1 cellular context compared by ENCODE assay signal in the genomic region with DNA sequence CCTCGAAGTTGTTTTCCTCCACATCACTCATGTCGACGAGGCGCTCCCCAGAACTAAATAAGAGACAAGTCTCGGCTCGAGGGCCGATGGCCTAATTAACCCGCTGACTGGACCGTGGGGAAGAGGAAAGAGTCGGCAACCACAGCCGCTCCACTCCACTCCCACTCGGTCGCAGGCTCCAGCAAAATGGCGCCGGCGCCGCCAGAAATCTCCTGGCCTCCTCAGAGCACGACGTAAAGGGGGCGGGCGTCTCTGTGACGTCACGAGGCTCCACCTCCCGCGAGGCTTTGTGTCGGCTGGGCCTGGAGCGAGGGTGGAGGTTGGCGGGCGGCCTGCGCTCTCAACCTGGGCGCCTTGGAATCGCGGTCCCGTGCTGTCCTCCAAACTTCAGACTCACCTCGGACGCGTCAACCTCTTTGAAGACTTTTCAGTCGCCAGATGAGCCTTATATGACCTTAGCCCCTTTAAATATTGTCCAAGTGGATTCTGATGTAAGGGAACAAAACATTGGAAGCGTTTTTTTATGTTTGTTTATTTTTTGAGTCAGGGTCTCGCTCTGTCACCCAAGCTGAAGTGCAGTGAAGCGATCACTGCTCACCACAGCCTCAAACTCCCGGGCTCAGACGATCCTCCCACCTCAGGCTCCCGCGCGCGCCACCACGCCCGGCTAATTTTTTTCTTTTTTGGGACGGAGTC.
TF ChIP-seq lines count a peak whose summit lies in the region.

A gene (minus strand): TSS at position 188 of the 696 bp plus-strand sequence. CDS start 157 bp downstream, at position 31.

TF ChIP-seq in K562, 482 proteins besides CTCF, POLR2A, EP300 and RAD21 (continued from another document and continues in another):
- TF ChIP-seq CCNT2 (IDR thresholded peaks at IDR 0.05; ENCODE audit: borderline replicate concordance, extremely low read depth, insufficient read length, low read depth, low read length) (peak; percentile 42), RNF2 (IDR thresholded peaks at IDR 0.05) (peak; percentile 57; the same call in 1 of the 2 replicates), ZNF75A (CRISPR knock-in tag; IDR thresholded peaks at IDR 0.05) (no peak), ZBED1 (IDR thresholded peaks at IDR 0.05) (no peak), RBM39 (optimal IDR thresholded peaks at IDR 0.05; ENCODE audit: low read depth, low read length) (no peak), SIN3A (IDR thresholded peaks at IDR 0.05; ENCODE audit: borderline replicate concordance in 2 of 2, control insufficient read depth in 1 of 2, low read depth in 2 of 2, low read length in 2 of 2) (0 out of 4 replicates have a peak, but pooled peaks have one; percentile 18 to 28), TCF7 (IDR thresholded peaks at IDR 0.05; ENCODE audit: borderline replicate concordance) (no peak), PTBP1 (IDR thresholded peaks at IDR 0.05; ENCODE audit: low read depth, low read length) (no peak), ZFP30 (CRISPR knock-in tag; IDR thresholded peaks at IDR 0.05; ENCODE audit: borderline replicate concordance) (no peak), NFIX (CRISPR knock-in tag; IDR thresholded peaks at IDR 0.05; ENCODE audit: low read depth) (no peak), ZNF184 (CRISPR knock-in tag; IDR thresholded peaks at IDR 0.05) (no peak), ZNF444 (CRISPR knock-in tag; IDR thresholded peaks at IDR 0.05) (no peak), BRCA1 (IDR thresholded peaks at IDR 0.05) (no peak), BRCA1 (CRISPR knock-in tag; IDR thresholded peaks at IDR 0.05) (no peak), L3MBTL2 (IDR thresholded peaks at IDR 0.05) (peak; percentile 88), BACH1 (tag; IDR thresholded peaks at IDR 0.05) (no peak), RBM34 (IDR thresholded peaks at IDR 0.05; ENCODE audit: borderline replicate concordance, insufficient read depth, low read length) (no peak), ZNF668 (CRISPR knock-in tag; IDR thresholded peaks at IDR 0.05) (no peak), CEBPG (CRISPR knock-in tag; IDR thresholded peaks at IDR 0.05) (no peak), CEBPG (tag; conservative IDR thresholded peaks at IDR 0.05 in 1 of 2, IDR thresholded peaks at IDR 0.05 in 1 of 2) (no peak), ZNF408 (CRISPR knock-in tag; IDR thresholded peaks at IDR 0.05; ENCODE audit: low read depth) (no peak), ATF7 (IDR thresholded peaks at IDR 0.05) (peak; percentile 95), DNMT1 (IDR thresholded peaks at IDR 0.05) (no peak), KDM4B (IDR thresholded peaks at IDR 0.05; ENCODE audit: borderline replicate concordance in 2 of 2, low read depth in 1 of 2) (no peak), SREBF1 (IDR thresholded peaks at IDR 0.05; ENCODE audit: borderline replicate concordance, low read depth, low read length) (no peak), SMARCE1 (IDR thresholded peaks at IDR 0.05) (no peak), ZC3H11A (IDR thresholded peaks at IDR 0.05; ENCODE audit: low read depth, low read length) (no peak), ZNF324 (CRISPR knock-in tag; IDR thresholded peaks at IDR 0.05) (no peak), PCBP2 (IDR thresholded peaks at IDR 0.05; ENCODE audit: low read depth, low read length, poor library complexity, severe bottlenecking) (no peak), TARDBP (IDR thresholded peaks at IDR 0.05) (peak; percentile 21; the same call in 1 of the 2 replicates), C11orf30 (IDR thresholded peaks at IDR 0.05; ENCODE audit: low read depth) (no peak), RBM15 (IDR thresholded peaks at IDR 0.05; ENCODE audit: insufficient read depth, low read length) (no peak), ZNF76 (CRISPR knock-in tag; IDR thresholded peaks at IDR 0.05; ENCODE audit: borderline replicate concordance) (no peak), CHD2 (IDR thresholded peaks at IDR 0.05; ENCODE audit: low read depth, low read length) (peak; percentile 95), ZBTB1 (CRISPR knock-in tag; IDR thresholded peaks at IDR 0.05; ENCODE audit: borderline replicate concordance, low read depth) (no peak), NFE2 (IDR thresholded peaks at IDR 0.05; ENCODE audit: low read depth) (no peak), TBL1XR1 (IDR thresholded peaks at IDR 0.05; ENCODE audit: low read length in 2 of 2) (peak in 1 of 2 experiments; percentile 66; a peak in 2 of 4 replicates), ZNF274 (IDR thresholded peaks at IDR 0.05; ENCODE audit: borderline replicate concordance, low read depth, low read length) (no peak), ZNF785 (CRISPR knock-in tag; IDR thresholded peaks at IDR 0.05) (no peak), NCOA1 (IDR thresholded peaks at IDR 0.05; ENCODE audit: low read depth) (no peak; the same call in 1 of the 2 replicates), TEAD2 (tag; IDR thresholded peaks at IDR 0.05) (no peak), ZNF695 (CRISPR knock-in tag; IDR thresholded peaks at IDR 0.05) (no peak), CHCHD3 (CRISPR knock-in tag; IDR thresholded peaks at IDR 0.05) (no peak), BRD4 (IDR thresholded peaks at IDR 0.05) (peak; percentile 97), ZNF224 (CRISPR knock-in tag; IDR thresholded peaks at IDR 0.05) (no peak), RHOXF2B (CRISPR knock-in tag; conservative IDR thresholded peaks at IDR 0.05) (no peak), RFX5 (IDR thresholded peaks at IDR 0.05; ENCODE audit: low read depth, low read length) (peak; percentile 55; the same call in 1 of the 2 replicates)
- TF ChIP-seq, protein P1, sequence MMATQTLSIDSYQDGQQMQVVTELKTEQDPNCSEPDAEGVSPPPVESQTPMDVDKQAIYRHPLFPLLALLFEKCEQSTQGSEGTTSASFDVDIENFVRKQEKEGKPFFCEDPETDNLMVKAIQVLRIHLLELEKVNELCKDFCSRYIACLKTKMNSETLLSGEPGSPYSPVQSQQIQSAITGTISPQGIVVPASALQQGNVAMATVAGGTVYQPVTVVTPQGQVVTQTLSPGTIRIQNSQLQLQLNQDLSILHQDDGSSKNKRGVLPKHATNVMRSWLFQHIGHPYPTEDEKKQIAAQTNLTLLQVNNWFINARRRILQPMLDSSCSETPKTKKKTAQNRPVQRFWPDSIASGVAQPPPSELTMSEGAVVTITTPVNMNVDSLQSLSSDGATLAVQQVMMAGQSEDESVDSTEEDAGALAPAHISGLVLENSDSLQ (IDR thresholded peaks at IDR 0.05), result peak; percentile 8; the same call in 1 of the 2 replicates
- TF ChIP-seq, protein P2, sequence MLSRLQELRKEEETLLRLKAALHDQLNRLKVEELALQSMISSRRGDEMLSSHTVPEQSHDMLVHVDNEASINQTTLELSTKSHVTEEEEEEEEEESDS (CRISPR knock-in tag; IDR thresholded peaks at IDR 0.05), result no peak
- TF ChIP-seq, protein P3, sequence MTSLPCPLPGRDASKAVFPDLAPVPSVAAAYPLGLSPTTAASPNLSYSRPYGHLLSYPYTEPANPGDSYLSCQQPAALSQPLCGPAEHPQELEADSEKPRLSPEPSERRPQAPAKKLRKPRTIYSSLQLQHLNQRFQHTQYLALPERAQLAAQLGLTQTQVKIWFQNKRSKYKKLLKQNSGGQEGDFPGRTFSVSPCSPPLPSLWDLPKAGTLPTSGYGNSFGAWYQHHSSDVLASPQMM (CRISPR knock-in tag; IDR thresholded peaks at IDR 0.05), result no peak
- TF ChIP-seq, protein P4, sequence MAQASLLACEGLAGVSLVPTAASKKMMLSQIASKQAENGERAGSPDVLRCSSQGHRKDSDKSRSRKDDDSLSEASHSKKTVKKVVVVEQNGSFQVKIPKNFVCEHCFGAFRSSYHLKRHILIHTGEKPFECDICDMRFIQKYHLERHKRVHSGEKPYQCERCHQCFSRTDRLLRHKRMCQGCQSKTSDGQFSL (CRISPR knock-in tag; IDR thresholded peaks at IDR 0.05), result no peak
- TF ChIP-seq, protein P4 (tag; IDR thresholded peaks at IDR 0.05), result no peak
- TF ChIP-seq, protein P5, sequence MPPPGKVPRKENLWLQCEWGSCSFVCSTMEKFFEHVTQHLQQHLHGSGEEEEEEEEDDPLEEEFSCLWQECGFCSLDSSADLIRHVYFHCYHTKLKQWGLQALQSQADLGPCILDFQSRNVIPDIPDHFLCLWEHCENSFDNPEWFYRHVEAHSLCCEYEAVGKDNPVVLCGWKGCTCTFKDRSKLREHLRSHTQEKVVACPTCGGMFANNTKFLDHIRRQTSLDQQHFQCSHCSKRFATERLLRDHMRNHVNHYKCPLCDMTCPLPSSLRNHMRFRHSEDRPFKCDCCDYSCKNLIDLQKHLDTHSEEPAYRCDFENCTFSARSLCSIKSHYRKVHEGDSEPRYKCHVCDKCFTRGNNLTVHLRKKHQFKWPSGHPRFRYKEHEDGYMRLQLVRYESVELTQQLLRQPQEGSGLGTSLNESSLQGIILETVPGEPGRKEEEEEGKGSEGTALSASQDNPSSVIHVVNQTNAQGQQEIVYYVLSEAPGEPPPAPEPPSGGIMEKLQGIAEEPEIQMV (tag; conservative IDR thresholded peaks at IDR 0.05; ENCODE audit: low read depth), result no peak
- TF ChIP-seq, protein P6, sequence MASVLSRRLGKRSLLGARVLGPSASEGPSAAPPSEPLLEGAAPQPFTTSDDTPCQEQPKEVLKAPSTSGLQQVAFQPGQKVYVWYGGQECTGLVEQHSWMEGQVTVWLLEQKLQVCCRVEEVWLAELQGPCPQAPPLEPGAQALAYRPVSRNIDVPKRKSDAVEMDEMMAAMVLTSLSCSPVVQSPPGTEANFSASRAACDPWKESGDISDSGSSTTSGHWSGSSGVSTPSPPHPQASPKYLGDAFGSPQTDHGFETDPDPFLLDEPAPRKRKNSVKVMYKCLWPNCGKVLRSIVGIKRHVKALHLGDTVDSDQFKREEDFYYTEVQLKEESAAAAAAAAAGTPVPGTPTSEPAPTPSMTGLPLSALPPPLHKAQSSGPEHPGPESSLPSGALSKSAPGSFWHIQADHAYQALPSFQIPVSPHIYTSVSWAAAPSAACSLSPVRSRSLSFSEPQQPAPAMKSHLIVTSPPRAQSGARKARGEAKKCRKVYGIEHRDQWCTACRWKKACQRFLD (CRISPR knock-in tag; IDR thresholded peaks at IDR 0.05), result no peak; the same call in 1 of the 2 replicates
- TF ChIP-seq, protein P7, sequence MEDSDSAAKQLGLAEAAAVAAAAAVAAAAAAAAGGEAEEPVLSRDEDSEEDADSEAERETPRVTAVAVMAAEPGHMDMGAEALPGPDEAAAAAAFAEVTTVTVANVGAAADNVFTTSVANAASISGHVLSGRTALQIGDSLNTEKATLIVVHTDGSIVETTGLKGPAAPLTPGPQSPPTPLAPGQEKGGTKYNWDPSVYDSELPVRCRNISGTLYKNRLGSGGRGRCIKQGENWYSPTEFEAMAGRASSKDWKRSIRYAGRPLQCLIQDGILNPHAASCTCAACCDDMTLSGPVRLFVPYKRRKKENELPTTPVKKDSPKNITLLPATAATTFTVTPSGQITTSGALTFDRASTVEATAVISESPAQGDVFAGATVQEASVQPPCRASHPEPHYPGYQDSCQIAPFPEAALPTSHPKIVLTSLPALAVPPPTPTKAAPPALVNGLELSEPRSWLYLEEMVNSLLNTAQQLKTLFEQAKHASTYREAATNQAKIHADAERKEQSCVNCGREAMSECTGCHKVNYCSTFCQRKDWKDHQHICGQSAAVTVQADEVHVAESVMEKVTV (CRISPR knock-in tag; IDR thresholded peaks at IDR 0.05), result no peak
- TF ChIP-seq, protein P8, sequence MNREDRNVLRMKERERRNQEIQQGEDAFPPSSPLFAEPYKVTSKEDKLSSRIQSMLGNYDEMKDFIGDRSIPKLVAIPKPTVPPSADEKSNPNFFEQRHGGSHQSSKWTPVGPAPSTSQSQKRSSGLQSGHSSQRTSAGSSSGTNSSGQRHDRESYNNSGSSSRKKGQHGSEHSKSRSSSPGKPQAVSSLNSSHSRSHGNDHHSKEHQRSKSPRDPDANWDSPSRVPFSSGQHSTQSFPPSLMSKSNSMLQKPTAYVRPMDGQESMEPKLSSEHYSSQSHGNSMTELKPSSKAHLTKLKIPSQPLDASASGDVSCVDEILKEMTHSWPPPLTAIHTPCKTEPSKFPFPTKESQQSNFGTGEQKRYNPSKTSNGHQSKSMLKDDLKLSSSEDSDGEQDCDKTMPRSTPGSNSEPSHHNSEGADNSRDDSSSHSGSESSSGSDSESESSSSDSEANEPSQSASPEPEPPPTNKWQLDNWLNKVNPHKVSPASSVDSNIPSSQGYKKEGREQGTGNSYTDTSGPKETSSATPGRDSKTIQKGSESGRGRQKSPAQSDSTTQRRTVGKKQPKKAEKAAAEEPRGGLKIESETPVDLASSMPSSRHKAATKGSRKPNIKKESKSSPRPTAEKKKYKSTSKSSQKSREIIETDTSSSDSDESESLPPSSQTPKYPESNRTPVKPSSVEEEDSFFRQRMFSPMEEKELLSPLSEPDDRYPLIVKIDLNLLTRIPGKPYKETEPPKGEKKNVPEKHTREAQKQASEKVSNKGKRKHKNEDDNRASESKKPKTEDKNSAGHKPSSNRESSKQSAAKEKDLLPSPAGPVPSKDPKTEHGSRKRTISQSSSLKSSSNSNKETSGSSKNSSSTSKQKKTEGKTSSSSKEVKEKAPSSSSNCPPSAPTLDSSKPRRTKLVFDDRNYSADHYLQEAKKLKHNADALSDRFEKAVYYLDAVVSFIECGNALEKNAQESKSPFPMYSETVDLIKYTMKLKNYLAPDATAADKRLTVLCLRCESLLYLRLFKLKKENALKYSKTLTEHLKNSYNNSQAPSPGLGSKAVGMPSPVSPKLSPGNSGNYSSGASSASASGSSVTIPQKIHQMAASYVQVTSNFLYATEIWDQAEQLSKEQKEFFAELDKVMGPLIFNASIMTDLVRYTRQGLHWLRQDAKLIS (CRISPR knock-in tag; IDR thresholded peaks at IDR 0.05), result peak; percentile 65
- TF ChIP-seq, protein P9, sequence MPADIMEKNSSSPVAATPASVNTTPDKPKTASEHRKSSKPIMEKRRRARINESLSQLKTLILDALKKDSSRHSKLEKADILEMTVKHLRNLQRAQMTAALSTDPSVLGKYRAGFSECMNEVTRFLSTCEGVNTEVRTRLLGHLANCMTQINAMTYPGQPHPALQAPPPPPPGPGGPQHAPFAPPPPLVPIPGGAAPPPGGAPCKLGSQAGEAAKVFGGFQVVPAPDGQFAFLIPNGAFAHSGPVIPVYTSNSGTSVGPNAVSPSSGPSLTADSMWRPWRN (IDR thresholded peaks at IDR 0.05; ENCODE audit: low read depth), result no peak
- TF ChIP-seq, protein P10, sequence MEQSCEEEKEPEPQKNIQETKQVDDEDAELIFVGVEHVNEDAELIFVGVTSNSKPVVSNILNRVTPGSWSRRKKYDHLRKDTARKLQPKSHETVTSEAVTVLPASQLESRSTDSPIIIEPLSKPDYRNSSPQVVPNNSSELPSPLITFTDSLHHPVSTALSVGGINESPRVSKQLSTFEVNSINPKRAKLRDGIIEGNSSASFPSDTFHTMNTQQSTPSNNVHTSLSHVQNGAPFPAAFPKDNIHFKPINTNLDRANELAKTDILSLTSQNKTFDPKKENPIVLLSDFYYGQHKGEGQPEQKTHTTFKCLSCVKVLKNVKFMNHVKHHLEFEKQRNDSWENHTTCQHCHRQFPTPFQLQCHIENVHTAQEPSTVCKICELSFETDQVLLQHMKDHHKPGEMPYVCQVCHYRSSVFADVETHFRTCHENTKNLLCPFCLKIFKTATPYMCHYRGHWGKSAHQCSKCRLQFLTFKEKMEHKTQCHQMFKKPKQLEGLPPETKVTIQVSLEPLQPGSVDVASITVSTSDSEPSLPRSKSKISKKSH (CRISPR knock-in tag; IDR thresholded peaks at IDR 0.05), result no peak
- TF ChIP-seq, protein P11, sequence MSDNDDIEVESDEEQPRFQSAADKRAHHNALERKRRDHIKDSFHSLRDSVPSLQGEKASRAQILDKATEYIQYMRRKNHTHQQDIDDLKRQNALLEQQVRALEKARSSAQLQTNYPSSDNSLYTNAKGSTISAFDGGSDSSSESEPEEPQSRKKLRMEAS (CRISPR knock-in tag; IDR thresholded peaks at IDR 0.05), result peak; percentile 43; the same call in 1 of the 2 replicates
